In the genomic region with DNA sequence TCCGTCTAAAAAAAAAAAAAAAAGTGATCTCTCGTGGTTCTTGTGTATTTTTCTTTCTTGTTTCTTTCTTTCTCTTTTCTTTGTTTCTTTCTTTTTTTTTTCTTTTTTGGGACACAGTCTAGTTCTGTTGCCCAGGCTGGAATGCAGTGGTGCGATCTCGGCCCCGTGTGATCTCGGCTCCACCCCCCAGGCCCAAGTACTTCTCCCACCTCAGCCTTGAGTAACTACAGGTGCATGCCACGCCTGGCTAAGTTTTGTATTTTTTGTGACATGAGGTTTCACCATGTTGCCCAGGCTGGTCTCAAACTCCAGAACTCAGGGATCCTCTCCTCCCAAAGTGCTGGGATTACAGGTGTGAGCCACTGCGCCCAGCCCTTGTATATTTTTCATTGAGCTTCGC, we compare ENCODE assay signal across 36 cellular contexts.
DNase-seq lines count a peak whose midpoint lies in the region; ATAC-seq, FAIRE-seq and TF ChIP-seq lines count a peak whose summit lies in the region.
"Had no signal": no experiment of that assay in that cellular context is flagged by ENCODE, and none has a peak within 500 bp of the region (broad histone marks: within the 10 kb centered on the region; RNA-seq: fewer than 3 reads in every experiment).

No MANE protein-coding gene starts in this region.

- H3K79me2 ChIP-seq in GM23338 (replicated peaks; ENCODE audit: insufficient read depth) (no peaks in the 10 kb centered on the region), K562 (ENCODE audit: control insufficient read depth, insufficient read depth, low read length) (no peaks in the 10 kb centered on the region)

- WGBS in K562 (ENCODE audit: insufficient coverage, low coverage, missing lambda C conversion rate): 32% methylated on average over 3 of the region's 9 CpGs
- WGBS in thyroid gland, 2 donors: 44% methylated on average over 9 of the region's 9 CpGs

- H3K27ac Mint-ChIP-seq in GM23338: no peak overlapping the region; the same call in 1 of the 2 replicates
- H3K27ac Mint-ChIP-seq: B cell; CD14-positive monocyte; CD4-positive, alpha-beta memory T cell; CD4-positive, alpha-beta T cell; CD4-positive, CD25-positive, alpha-beta regulatory T cell; CD8-positive, alpha-beta memory T cell; CD8-positive, alpha-beta T cell had no signal

- H3K27ac ChIP-seq in GM23338 (ENCODE audit: low read depth) (no peak overlapping the region), K562 (ENCODE audit: extremely low read depth, low read depth, low read length) (no peak overlapping the region), thyroid gland (no peak overlapping the region), lower lobe of right lung (no peak overlapping the region)
- H3K27ac ChIP-seq: 22Rv1; A549; BLaER1; BLaER1 treated with 17β-estradiol and CSF1 and Interleukin-3, amounts not matched to agents 10 nM and 100 nM; C4-2B had no signal

- no peaks in the 10 kb centered on the region for H3K9me1 ChIP-seq in K562 (ENCODE audit: control insufficient read depth, insufficient read depth, low read length)

- no peaks in the 10 kb centered on the region for H3K36me3 Mint-ChIP-seq in GM23338 (ENCODE audit: low read depth)
- H3K36me3 Mint-ChIP-seq: CD14-positive monocyte; CD4-positive, alpha-beta memory T cell; CD4-positive, CD25-positive, alpha-beta regulatory T cell; CD8-positive, alpha-beta memory T cell; CD8-positive, alpha-beta T cell had no signal

- ATAC-seq in GM23338 (peak; percentile 31; the same call in 1 of the 3 replicates), K562 (no peak), GM19463 (IDR thresholded peaks at IDR 0.05; ENCODE audit: unreplicated experiment) (no peak), lower lobe of right lung (no peak)
- ATAC-seq: A549; CD8-positive, alpha-beta T cell had no signal

- no peaks in the 10 kb centered on the region for H3K9me2 ChIP-seq in GM23338 (ENCODE audit: insufficient read depth)

- H3K4me3 ChIP-seq in GM23338: no peak overlapping the region
- H3K4me3 ChIP-seq in K562: no peak overlapping the region
- no peak overlapping the region for H3K4me3 ChIP-seq in thyroid gland (replicated peaks in 1 of 3)
- H3K4me3 ChIP-seq in lower lobe of right lung: no peak overlapping the region
- H3K4me3 ChIP-seq: A549; BLaER1; BLaER1 treated with 17β-estradiol and CSF1 and Interleukin-3, amounts not matched to agents 10 nM and 100 nM had no signal

- in situ Hi-C loops in K562 (cut with MboI): no loop called here

- H2AFZ ChIP-seq in GM23338 (no peak overlapping the region), K562 (ENCODE audit: low read depth, low read length) (no peak overlapping the region)

- TF ChIP-seq RAD21 in K562 (CRISPR knock-in tag; conservative IDR thresholded peaks at IDR 0.05 in 1 of 2, IDR thresholded peaks at IDR 0.05 in 1 of 2): no peak

- H4K20me1 ChIP-seq in GM23338 (replicated peaks; ENCODE audit: insufficient read depth): no peaks in the 10 kb centered on the region
- no peaks in the 10 kb centered on the region for H4K20me1 ChIP-seq in K562 (replicated peaks; ENCODE audit: control insufficient read depth, insufficient read depth, low read length)
- H4K20me1 ChIP-seq: BLaER1; BLaER1 treated with 17β-estradiol and CSF1 and Interleukin-3, amounts not matched to agents 10 nM and 100 nM had no signal

- TF ChIP-seq POLR2A in K562 (conservative IDR thresholded peaks at IDR 0.05) (no peak), thyroid gland (IDR thresholded peaks at IDR 0.05) (no peak)

- H3K27me3 Mint-ChIP-seq in GM23338 (ENCODE audit: insufficient read depth, low read depth, poor library complexity): no peaks in the 10 kb centered on the region
- H3K27me3 Mint-ChIP-seq: B cell; CD4-positive, alpha-beta memory T cell; CD4-positive, CD25-positive, alpha-beta regulatory T cell had no signal

- H3K4me1 ChIP-seq in GM23338 (ENCODE audit: insufficient read depth) (no peaks in the 10 kb centered on the region), K562 (replicated peaks in 1 of 2; ENCODE audit: control insufficient read depth in 2 of 2, insufficient read depth in 2 of 2, low read length in 2 of 2) (no peaks in the 10 kb centered on the region), thyroid gland (no peaks in the 10 kb centered on the region), lower lobe of right lung (no peaks in the 10 kb centered on the region)
- H3K4me1 ChIP-seq: A549, BE2C, Caco-2 had no signal

- H3K36me3 ChIP-seq in GM23338 (ENCODE audit: insufficient read depth): no peaks in the 10 kb centered on the region
- no peaks in the 10 kb centered on the region for H3K36me3 ChIP-seq in K562 (ENCODE audit: control insufficient read depth, insufficient read depth, low read length)
- no peaks in the 10 kb centered on the region for H3K36me3 ChIP-seq in thyroid gland
- H3K36me3 ChIP-seq in lower lobe of right lung: no peaks in the 10 kb centered on the region
- H3K36me3 ChIP-seq: BE2C; BLaER1; BLaER1 treated with 17β-estradiol and CSF1 and Interleukin-3, amounts not matched to agents 10 nM and 100 nM had no signal

- FAIRE-seq in K562 (lab: Jason Lieb, UNC): no peak
- FAIRE-seq: A549, D721Med had no signal

- no peaks in the 10 kb centered on the region for H3K4me1 Mint-ChIP-seq in GM23338
- H3K4me1 Mint-ChIP-seq: B cell; CD14-positive monocyte; CD4-positive, alpha-beta memory T cell; CD4-positive, CD25-positive, alpha-beta regulatory T cell; CD8-positive, alpha-beta memory T cell had no signal

- no peak overlapping the region for H3K9ac ChIP-seq in K562 (ENCODE audit: insufficient read depth in 1 of 2, low read depth in 2 of 2, low read length in 2 of 2)
- H3K9ac ChIP-seq: BLaER1; BLaER1 treated with 17β-estradiol and CSF1 and Interleukin-3, amounts not matched to agents 10 nM and 100 nM had no signal

- CTCF ChIA-PET in K562 (lab: Yijun Ruan, JAX; ENCODE audit: low intra/inter-chr PET ratio): no interaction called here

- peak; percentile 6 for DNase-seq in GM23338 (ENCODE audit: low spot score)
- no peak for DNase-seq in K562 (ENCODE audit: extremely low read depth in 1 of 4, low spot score in 3 of 4)
- DNase-seq in left kidney (ENCODE audit: low read depth, low spot score): peak; percentile 14
- DNase-seq in thyroid gland: peak; percentile 52 to 60
- DNase-seq in lower lobe of right lung: no peak
- no peak for DNase-seq in GM19240 (ENCODE audit: insufficient read length, low spot score)
- DNase-seq in DMS114 treated with DMSO at 0.1 percent for 48 hours (lab: John Stamatoyannopoulos, UW; ENCODE audit: unreplicated experiment): no peak
- DNase-seq: 8988T; ACHN; AML-193; BE2C; C1 segment of cervical spinal cord; Caco-2; Calu3; CD4-positive, alpha-beta memory T cell; CD4-positive, alpha-beta T cell; CD4-positive, CD25-positive, alpha-beta regulatory T cell; CD8-positive, alpha-beta memory T cell; CD8-positive, alpha-beta T cell; COR-L47; DMS 273 treated with DMSO at 0.1 percent for 48 hours; DMS153; DMS53; DMS79; DMS79 treated with DMSO at 0.1 percent for 48 hours; DND-41; EL had no signal

- no peaks in the 10 kb centered on the region for H3F3A ChIP-seq in GM23338 (replicated peaks; ENCODE audit: low read depth)

- H3K4me3 Mint-ChIP-seq in GM23338: no peak overlapping the region
- H3K4me3 Mint-ChIP-seq: B cell; CD14-positive monocyte; CD4-positive, alpha-beta memory T cell; CD4-positive, alpha-beta T cell; CD4-positive, CD25-positive, alpha-beta regulatory T cell; CD8-positive, alpha-beta memory T cell; CD8-positive, alpha-beta T cell had no signal

- no peak for TF ChIP-seq EP300 in K562 (IDR thresholded peaks at IDR 0.05; ENCODE audit: low read length)

- H3K27me3 ChIP-seq in GM23338 (ENCODE audit: insufficient read depth): no peaks in the 10 kb centered on the region
- H3K27me3 ChIP-seq in K562 (ENCODE audit: control insufficient read depth in 2 of 2, insufficient read depth in 2 of 2, low read length in 2 of 2): no peaks in the 10 kb centered on the region
- no peaks in the 10 kb centered on the region for H3K27me3 ChIP-seq in thyroid gland
- no peaks in the 10 kb centered on the region for H3K27me3 ChIP-seq in lower lobe of right lung (ENCODE audit: low read depth)
- H3K27me3 ChIP-seq: BE2C; BLaER1; BLaER1 treated with 17β-estradiol and CSF1 and Interleukin-3, amounts not matched to agents 10 nM and 100 nM had no signal

- no peaks in the 10 kb centered on the region for H3K9me3 Mint-ChIP-seq in GM23338
- H3K9me3 Mint-ChIP-seq: CD14-positive monocyte; CD4-positive, alpha-beta memory T cell; CD4-positive, alpha-beta T cell; CD8-positive, alpha-beta memory T cell; CD8-positive, alpha-beta T cell had no signal

- POLR2A ChIA-PET in K562 (lab: Yijun Ruan, JAX): no interaction called here

- H3K9me3 ChIP-seq in K562 (replicated peaks; ENCODE audit: control insufficient read depth, insufficient read depth, low read depth, low read length) (no peaks in the 10 kb centered on the region), thyroid gland (no peaks in the 10 kb centered on the region), lower lobe of right lung (no peaks in the 10 kb centered on the region)
- H3K9me3 ChIP-seq: A549; BE2C; BLaER1; BLaER1 treated with 17β-estradiol and CSF1 and Interleukin-3, amounts not matched to agents 10 nM and 100 nM; Caco-2 had no signal

- H3K4me2 ChIP-seq in GM23338 (no peak overlapping the region), K562 (ENCODE audit: insufficient read depth, low read length) (no peak overlapping the region)
- H3K4me2 ChIP-seq: A549; BLaER1; BLaER1 treated with 17β-estradiol and CSF1 and Interleukin-3, amounts not matched to agents 10 nM and 100 nM had no signal

- intact Hi-C loops in K562 (cut with micrococcal nuclease) (no loop called here), thyroid gland (cut with DNase I) (no loop called here), lower lobe of right lung (cut with DNase I) (no loop called here)

- TF ChIP-seq CTCF in GM23338 (conservative IDR thresholded peaks at IDR 0.05; ENCODE audit: low read depth in 2 of 2): no peak
- TF ChIP-seq CTCF in K562 (IDR thresholded peaks at IDR 0.05 in 2 of 3, conservative IDR thresholded peaks at IDR 0.05 in 1 of 3; ENCODE audit: insufficient read depth in 2 of 3, low read depth in 1 of 3, low read length in 3 of 3): no peak
- no peak for TF ChIP-seq CTCF in thyroid gland (IDR thresholded peaks at IDR 0.05)
- TF ChIP-seq CTCF in lower lobe of right lung (IDR thresholded peaks at IDR 0.05): no peak

- BruUV-seq in K562 (replicated peaks; lab: Mats Ljungman, UMichigan): no TSS peak

TF ChIP-seq in GM23338, 12 proteins besides CTCF, POLR2A, EP300 and RAD21 (continues in another document):
- TF ChIP-seq POLR2AphosphoS5 (IDR thresholded peaks at IDR 0.05; ENCODE audit: low read depth) (no peak), EZH2phosphoT487 (IDR thresholded peaks at IDR 0.05; ENCODE audit: unreplicated experiment) (no peak), EZH2 (IDR thresholded peaks at IDR 0.05; ENCODE audit: low read depth, unreplicated experiment) (no peak), ZNF114 (CRISPR knock-in tag; IDR thresholded peaks at IDR 0.05) (no peak)

TF ChIP-seq in K562, 482 proteins besides CTCF, POLR2A, EP300 and RAD21 (continues in another document):
- TF ChIP-seq PHB (CRISPR knock-in tag; IDR thresholded peaks at IDR 0.05): no peak

Comparison
In these comparisons a context has a peak if more than half of its experiments do, and no peak if none do; other contexts are left out.
1. DNase-seq: peak in GM23338 (single experiment), left kidney (single experiment) and thyroid gland (2 of 2); none in K562 (0 of 4), lower lobe of right lung (single experiment), GM19240 (single experiment) and DMS114 treated with DMSO at 0.1 percent for 48 hours (single experiment).